1 cellular context compared by ENCODE assay signal in the genomic region with DNA sequence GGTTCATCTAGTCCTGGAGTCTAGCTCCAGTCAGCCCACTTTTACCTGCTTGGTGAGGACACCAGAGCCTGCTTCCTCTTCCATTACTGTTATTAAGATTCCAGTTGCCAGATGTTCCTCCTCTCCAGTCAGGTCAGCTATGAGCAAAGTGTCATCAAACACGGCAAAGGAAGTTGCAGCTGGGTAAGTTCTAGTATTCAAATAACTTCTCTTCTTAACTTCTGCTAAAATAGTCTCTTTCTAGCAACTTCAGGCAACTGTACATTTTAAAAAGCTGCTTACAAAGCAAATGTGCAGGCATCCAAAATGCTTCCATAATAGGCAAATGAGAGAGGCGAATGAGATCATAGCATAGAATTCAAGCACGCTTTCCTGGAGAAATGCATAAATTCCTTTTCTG.
A peak's percentile ranks its signal among the peaks of the same experiment; 100 is the strongest.
TF ChIP-seq lines count a peak whose summit lies in the region.

No MANE protein-coding gene starts in this region.

TF ChIP-seq in GM12878, 131 proteins besides CTCF, POLR2A, EP300 and RAD21:
- TF ChIP-seq, protein P1, sequence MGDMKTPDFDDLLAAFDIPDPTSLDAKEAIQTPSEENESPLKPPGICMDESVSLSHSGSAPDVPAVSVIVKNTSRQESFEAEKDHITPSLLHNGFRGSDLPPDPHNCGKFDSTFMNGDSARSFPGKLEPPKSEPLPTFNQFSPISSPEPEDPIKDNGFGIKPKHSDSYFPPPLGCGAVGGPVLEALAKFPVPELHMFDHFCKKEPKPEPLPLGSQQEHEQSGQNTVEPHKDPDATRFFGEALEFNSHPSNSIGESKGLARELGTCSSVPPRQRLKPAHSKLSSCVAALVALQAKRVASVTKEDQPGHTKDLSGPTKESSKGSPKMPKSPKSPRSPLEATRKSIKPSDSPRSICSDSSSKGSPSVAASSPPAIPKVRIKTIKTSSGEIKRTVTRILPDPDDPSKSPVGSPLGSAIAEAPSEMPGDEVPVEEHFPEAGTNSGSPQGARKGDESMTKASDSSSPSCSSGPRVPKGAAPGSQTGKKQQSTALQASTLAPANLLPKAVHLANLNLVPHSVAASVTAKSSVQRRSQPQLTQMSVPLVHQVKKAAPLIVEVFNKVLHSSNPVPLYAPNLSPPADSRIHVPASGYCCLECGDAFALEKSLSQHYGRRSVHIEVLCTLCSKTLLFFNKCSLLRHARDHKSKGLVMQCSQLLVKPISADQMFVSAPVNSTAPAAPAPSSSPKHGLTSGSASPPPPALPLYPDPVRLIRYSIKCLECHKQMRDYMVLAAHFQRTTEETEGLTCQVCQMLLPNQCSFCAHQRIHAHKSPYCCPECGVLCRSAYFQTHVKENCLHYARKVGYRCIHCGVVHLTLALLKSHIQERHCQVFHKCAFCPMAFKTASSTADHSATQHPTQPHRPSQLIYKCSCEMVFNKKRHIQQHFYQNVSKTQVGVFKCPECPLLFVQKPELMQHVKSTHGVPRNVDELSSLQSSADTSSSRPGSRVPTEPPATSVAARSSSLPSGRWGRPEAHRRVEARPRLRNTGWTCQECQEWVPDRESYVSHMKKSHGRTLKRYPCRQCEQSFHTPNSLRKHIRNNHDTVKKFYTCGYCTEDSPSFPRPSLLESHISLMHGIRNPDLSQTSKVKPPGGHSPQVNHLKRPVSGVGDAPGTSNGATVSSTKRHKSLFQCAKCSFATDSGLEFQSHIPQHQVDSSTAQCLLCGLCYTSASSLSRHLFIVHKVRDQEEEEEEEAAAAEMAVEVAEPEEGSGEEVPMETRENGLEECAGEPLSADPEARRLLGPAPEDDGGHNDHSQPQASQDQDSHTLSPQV (IDR thresholded peaks at IDR 0.05): no peak
- TF ChIP-seq SP1 (IDR thresholded peaks at IDR 0.05; ENCODE audit: low read depth, low read length): peak; percentile 9
